Comparison of ENCODE assay signal across 13 cellular contexts in the genomic region with DNA sequence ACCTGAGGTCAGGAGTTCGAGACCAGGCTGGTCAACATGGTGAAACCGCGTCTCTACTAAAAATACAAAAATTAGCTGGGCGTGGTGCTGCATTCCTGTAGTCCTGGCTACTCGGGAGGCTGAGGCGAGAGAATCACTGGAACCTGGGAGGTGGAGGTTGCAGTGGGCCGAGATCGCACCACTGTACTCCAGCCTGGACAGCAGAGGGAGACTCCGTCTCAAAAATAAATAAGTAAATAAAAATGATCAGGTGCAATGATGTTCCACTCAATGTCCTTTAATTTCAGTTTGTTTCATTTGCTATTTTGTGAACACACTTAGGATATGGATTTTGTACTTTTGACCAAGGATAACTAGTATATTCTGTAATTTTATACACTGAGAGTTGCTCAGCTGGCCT. TPM values are rescaled to one million over a fixed set of nuclear protein-coding genes. Genes with fewer than 3 reads are reported as not detected.
DNase-seq lines count a peak whose midpoint lies in the region; ATAC-seq and TF ChIP-seq lines count a peak whose summit lies in the region.
"Had no signal": no experiment of that assay in that cellular context is flagged by ENCODE, and none has a peak within 500 bp of the region (broad histone marks: within the 10 kb centered on the region; RNA-seq: fewer than 3 reads in every experiment).

No MANE protein-coding gene starts in this region.

- DNase-seq in heart left ventricle (no peak), Right ventricle myocardium superior (no peak), RWPE2 (ENCODE audit: low spot score) (no peak), fibroblast of villous mesenchyme (ENCODE audit: low read depth) (peak; percentile 15), tibial artery (no peak), DMS114 treated with DMSO at 0.1 percent for 48 hours (lab: John Stamatoyannopoulos, UW; ENCODE audit: unreplicated experiment) (no peak), posterior vena cava (ENCODE audit: low spot score) (no peak)
- DNase-seq: activated CD4-positive, alpha-beta T cell treated with anti-CD3 and anti-CD28 coated beads for 1 hour; foreskin fibroblast; left ventricle myocardium superior; NCI-H446 treated with DMSO at 0.1 percent for 48 hours had no signal

- H3K36me3 ChIP-seq in heart left ventricle: peaks cover 0 to 94% (median 85%) of the 10 kb centered on the region in 9 donors
- H3K36me3 ChIP-seq in RWPE2 (ENCODE audit: low read depth): peaks cover 92% of the 10 kb centered on the region
- peaks cover 77 to 82% (median 80%) of the 10 kb centered on the region in 3 donors for H3K36me3 ChIP-seq in tibial artery

- no peaks in the 10 kb centered on the region for H3K27me3 ChIP-seq in heart left ventricle
- H3K27me3 ChIP-seq in RWPE2 (ENCODE audit: insufficient read depth, poor library complexity, severe bottlenecking): no peaks in the 10 kb centered on the region
- no peaks in the 10 kb centered on the region for H3K27me3 ChIP-seq in tibial artery

- ATAC-seq in heart left ventricle: no peak
- no peak for ATAC-seq in Right ventricle myocardium superior (ENCODE audit: poor library complexity)
- no peak for ATAC-seq in RWPE2 (ENCODE audit: low read depth)
- ATAC-seq in GM19452 (IDR thresholded peaks at IDR 0.05; ENCODE audit: unreplicated experiment): no peak
- ATAC-seq: left ventricle myocardium superior had no signal

- 86 to 97% (median 92%) methylated on average over 9 of the region's 9 CpGs for WGBS in heart left ventricle, 4 donors

- TF ChIP-seq CTCF in heart left ventricle (IDR thresholded peaks at IDR 0.05) (peak in 8 of 12 donors; percentile 10 to 46 (median 25)), RWPE2 (IDR thresholded peaks at IDR 0.05; ENCODE audit: poor library complexity, severe bottlenecking) (peak; percentile 48), fibroblast of villous mesenchyme (IDR thresholded peaks at IDR 0.05; ENCODE audit: insufficient read depth, low read depth, low read length) (peak; percentile 36), tibial artery (IDR thresholded peaks at IDR 0.05) (peak; percentile 15 to 24)

- no peak overlapping the region for H3K4me3 ChIP-seq in heart left ventricle
- H3K4me3 ChIP-seq in RWPE2 (ENCODE audit: severe bottlenecking): no peak overlapping the region
- H3K4me3 ChIP-seq in fibroblast of villous mesenchyme (ENCODE audit: low read depth, low read length): no peak overlapping the region
- no peak overlapping the region for H3K4me3 ChIP-seq in tibial artery
- H3K4me3 ChIP-seq: SK-N-MC had no signal

- H3K4me1 ChIP-seq in heart left ventricle (peaks cover 0 to 27% (median 18%) of the 10 kb centered on the region in 12 donors), RWPE2 (ENCODE audit: insufficient read depth, poor library complexity, severe bottlenecking) (peaks cover 7% of the 10 kb centered on the region), tibial artery (no peaks in the 10 kb centered on the region)

- H3K27ac ChIP-seq in heart left ventricle (no peak overlapping the region), RWPE2 (ENCODE audit: poor library complexity, severe bottlenecking) (no peak overlapping the region), tibial artery (no peak overlapping the region)
- H3K27ac ChIP-seq: SK-N-MC had no signal

- no peaks in the 10 kb centered on the region for H3K9me3 ChIP-seq in heart left ventricle
- H3K9me3 ChIP-seq in RWPE2 (ENCODE audit: severe bottlenecking): no peaks in the 10 kb centered on the region
- no peaks in the 10 kb centered on the region for H3K9me3 ChIP-seq in tibial artery

- no peak for TF ChIP-seq POLR2A in heart left ventricle (IDR thresholded peaks at IDR 0.05)

- intact Hi-C loops in heart left ventricle (cut with DNase I) (loop anchor here in 4 of 10 donors (5.0 to 10.0 kb wide), 4 partner anchors 37 to 92 kb away; no protein-coding TSS in a partner anchor), Right ventricle myocardium superior (cut with DNase I) (loop anchor here (5.0 kb wide), 2 partner anchors 42 to 92 kb away; no protein-coding TSS in a partner anchor), tibial artery (cut with DNase I; ENCODE audit: low total_unique reads) (no loop called here), posterior vena cava (cut with DNase I) (no loop called here)

RNA-seq across cellular contexts. Expression of gene HADHA, which starts 9.3 kb away (rescaled TPM):
- total RNA-seq in heart left ventricle (100 to 1,000 TPM; 285 to 786 (median 407) TPM), Right ventricle myocardium superior (766 TPM), fibroblast of villous mesenchyme (120 and 122 TPM in 2 replicates), posterior vena cava (100 to 1,000 TPM; 104 to 113 TPM)
- 100 to 1,000 TPM; 202 to 235 TPM for polyA plus RNA-seq in heart left ventricle

RNA-seq across cellular contexts. Expression of gene HADHB, which starts 9.7 kb away (rescaled TPM):
- total RNA-seq in heart left ventricle (1,000 to 10,000 TPM in 4 of 9 donors, 100 to 1,000 TPM in 5; 684 to 1,915 (median 836) TPM), Right ventricle myocardium superior (1,664 TPM), fibroblast of villous mesenchyme (80.5 and 106 TPM in 2 replicates), posterior vena cava (100 to 1,000 TPM in 1 of 2 donors, 10 to 100 TPM in 1; 87.6 to 125 TPM)
- polyA plus RNA-seq in heart left ventricle: 100 to 1,000 TPM; 526 TPM
